ENCODE assay signal across 10 cellular contexts in the genomic region with DNA sequence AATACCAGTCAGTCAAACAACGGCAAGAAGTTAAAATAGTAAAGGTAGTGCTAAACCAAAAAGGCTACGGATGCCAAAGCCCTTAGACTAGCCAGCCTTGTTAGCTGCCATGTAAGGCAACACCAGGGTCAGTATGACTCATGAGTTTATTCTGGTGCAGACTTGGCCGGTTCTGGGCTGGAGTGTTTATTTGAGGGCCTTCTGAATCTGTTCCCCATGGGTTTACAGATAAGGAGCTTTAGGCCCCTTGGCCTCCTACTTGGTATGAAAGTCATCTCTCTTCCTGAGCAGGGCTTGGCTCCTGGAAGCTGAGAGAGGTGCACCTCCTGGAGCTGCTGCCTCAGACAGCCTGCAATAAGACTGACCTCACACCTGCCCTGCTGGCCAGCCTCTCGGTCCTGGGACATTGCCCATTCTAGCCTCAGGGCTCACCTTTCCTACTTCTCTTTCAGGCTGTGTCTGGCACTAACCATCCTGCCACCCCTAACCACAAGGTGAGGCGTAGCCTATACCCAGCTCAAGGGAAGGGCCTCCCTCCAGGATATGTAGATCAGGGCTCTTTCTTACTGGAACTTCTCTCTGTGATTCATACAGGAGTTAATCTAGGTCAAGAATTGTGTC. TPM values are rescaled to one million over a fixed set of nuclear protein-coding genes. Genes with fewer than 3 reads are reported as not detected.
DNase-seq lines count a peak whose midpoint lies in the region; ATAC-seq and TF ChIP-seq lines count a peak whose summit lies in the region.
"Had no signal": no experiment of that assay in that cellular context is flagged by ENCODE, and none has a peak within 500 bp of the region (broad histone marks: within the 10 kb centered on the region; RNA-seq: fewer than 3 reads in every experiment).

No MANE protein-coding gene starts in this region.

- H3K4me3 Mint-ChIP-seq in HFFc6 = peak overlapping the region; percentile 54
- H3K4me3 Mint-ChIP-seq: nephron had no signal

- in situ Hi-C loops in astrocyte of the cerebellum (cut with HindIII; ENCODE audit: low sequenced_read_pairs) = no loop called here

- no peaks in the 10 kb centered on the region for H3K36me3 ChIP-seq in upper lobe of right lung

- peak overlapping the region; percentile 89 for H3K27ac Mint-ChIP-seq in HFFc6
- H3K27ac Mint-ChIP-seq: nephron had no signal

- no peak overlapping the region for H3K4me3 ChIP-seq in astrocyte of the cerebellum (ENCODE audit: low read depth, low read length)
- H3K4me3 ChIP-seq in upper lobe of right lung = no peak overlapping the region

- no peaks in the 10 kb centered on the region for H3K27me3 Mint-ChIP-seq in HFFc6 (ENCODE audit: insufficient read depth)

- no peaks in the 10 kb centered on the region; the same call in 1 of the 2 replicates for H3K36me3 Mint-ChIP-seq in HFFc6 (ENCODE audit: low read depth)

- H3K9me3 ChIP-seq in upper lobe of right lung = no peaks in the 10 kb centered on the region

- intact Hi-C loops in upper lobe of right lung (cut with DNase I) = no loop called here

- ATAC-seq in upper lobe of right lung (peak; percentile 90), HG02678 (IDR thresholded peaks at IDR 0.05; ENCODE audit: unreplicated experiment) (no peak), HG02852 (IDR thresholded peaks at IDR 0.05; ENCODE audit: unreplicated experiment) (no peak)

- no peaks in the 10 kb centered on the region for H3K27me3 ChIP-seq in upper lobe of right lung

- peaks cover 5% of the 10 kb centered on the region for H3K4me1 ChIP-seq in upper lobe of right lung

- peak overlapping the region; percentile 51 for H3K27ac ChIP-seq in upper lobe of right lung

- no peaks in the 10 kb centered on the region for H3K9me3 Mint-ChIP-seq in HFFc6
- H3K9me3 Mint-ChIP-seq: nephron had no signal

- H3K4me1 Mint-ChIP-seq in HFFc6 (ENCODE audit: low read depth) = peaks cover 72% of the 10 kb centered on the region
- H3K4me1 Mint-ChIP-seq: nephron had no signal

- peak; percentile 85 for DNase-seq in HFFc6
- DNase-seq in astrocyte of the cerebellum (ENCODE audit: low read depth) = peak; percentile 76
- peak; percentile 47 for DNase-seq in iPS-NIHi7 (ENCODE audit: extremely low spot score)
- no peak for DNase-seq in upper lobe of right lung
- no peak for DNase-seq in activated naive CD4-positive, alpha-beta T cell treated with Interleukin-2 at 50 U/mL for 16 hours
- no peak for DNase-seq in NCI-H446 treated with DMSO at 0.1 percent for 48 hours (lab: John Stamatoyannopoulos, UW)
- DNase-seq: activated effector memory CD4-positive, alpha-beta T cell treated with anti-CD3 and anti-CD28 coated beads, Interleukin-2, amount 50 U/mL, for 16 hours had no signal

- no peak for TF ChIP-seq CTCF in HFFc6 (IDR thresholded peaks at IDR 0.05)
- no peak for TF ChIP-seq CTCF in astrocyte of the cerebellum (IDR thresholded peaks at IDR 0.05; ENCODE audit: low read depth, low read length, missing control alignments)
- TF ChIP-seq CTCF in upper lobe of right lung (IDR thresholded peaks at IDR 0.05) = no peak

RNA-seq across cellular contexts. Expression of gene RTP1, which starts 10.4 kb away (rescaled TPM):
- total RNA-seq in HFFc6 (2021; fragmentation: NEBNext Ultra II Directional; extraction: Animal tissue kit (Norgen Biotek cat#: 25700)) = not detected
- total RNA-seq in upper lobe of right lung = not detected

RNA-seq across cellular contexts. Expression of gene RPL39L, which starts 47.6 kb away (rescaled TPM):
- total RNA-seq in HFFc6 (2021; fragmentation: NEBNext Ultra II Directional; extraction: Animal tissue kit (Norgen Biotek cat#: 25700)) = 10 to 100 TPM in 5 of 6 experiments, 1 to 10 TPM in 1; 6.5 to 20.0 (median 18.0) TPM
- total RNA-seq in upper lobe of right lung = 3.9 TPM

Comparison
In these comparisons a context has a peak if more than half of its experiments do, and no peak if none do; other contexts are left out.
1. DNase-seq: peak in HFFc6 (single experiment), astrocyte of the cerebellum (single experiment) and iPS-NIHi7 (single experiment); none in upper lobe of right lung (single experiment), activated naive CD4-positive, alpha-beta T cell treated with Interleukin-2 at 50 U/mL for 16 hours (single experiment) and NCI-H446 treated with DMSO at 0.1 percent for 48 hours (single experiment).